8 cellular contexts compared by ENCODE assay signal in the genomic region with DNA sequence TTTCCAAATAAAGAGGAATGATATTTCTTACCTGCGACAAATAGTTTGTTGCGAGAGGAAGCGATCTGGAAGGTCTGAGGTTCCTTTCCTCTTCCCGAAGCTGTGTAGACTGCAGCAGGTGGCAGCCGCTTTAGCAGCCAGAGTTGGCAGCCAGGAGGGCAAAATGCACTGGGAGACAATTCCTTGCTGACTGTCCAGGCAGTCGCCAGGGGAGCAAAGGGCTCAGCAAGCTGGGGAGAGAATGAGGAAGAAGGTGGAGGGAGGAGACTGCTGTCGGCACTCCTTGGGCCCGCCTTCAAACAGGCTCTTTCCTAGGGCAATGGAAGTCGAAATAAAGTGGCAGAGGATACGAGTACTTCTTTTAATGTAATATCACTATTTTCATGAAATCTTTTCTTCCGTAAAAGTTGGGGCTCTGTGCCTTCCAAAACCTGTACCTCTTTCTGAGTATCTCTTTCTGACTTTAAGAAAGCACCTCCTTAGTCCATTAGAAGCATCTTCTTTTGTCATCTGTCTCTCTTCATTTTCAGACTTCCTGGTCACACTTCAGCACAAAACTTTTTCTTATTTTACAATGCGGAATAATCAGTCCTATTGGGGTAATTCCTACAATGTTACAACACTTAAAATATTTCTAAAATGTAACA. TPM values are rescaled to one million over a fixed set of nuclear protein-coding genes. Genes with fewer than 3 reads are reported as not detected.
DNase-seq lines count a peak whose midpoint lies in the region; ATAC-seq, FAIRE-seq and TF ChIP-seq lines count a peak whose summit lies in the region.

TSS of gene IL18 (minus strand) at position 220 of the 647 bp plus-strand sequence. CDS start 9,041 bp downstream, outside the sequence.

- no peak for TF ChIP-seq POLR2A in GM12892 (IDR thresholded peaks at IDR 0.05; ENCODE audit: low read depth, low read length)

- no peaks in the 10 kb centered on the region for H3K27me3 ChIP-seq in pancreas

- peak within 1 kb of the TSS in 2 of 4 donors; percentile 12 to 25 for H3K4me3 ChIP-seq in pancreas

- CTCF ChIA-PET in RWPE1 (lab: Yijun Ruan, JAX) = no interaction called here

- FAIRE-seq in GM12892 (lab: Jason Lieb, UNC) (peak; percentile 76), pancreas (lab: Jason Lieb, UNC) (no peak)

- H3K9me3 ChIP-seq in pancreas = no peaks in the 10 kb centered on the region

- no peak for TF ChIP-seq CTCF in RWPE1 (conservative IDR thresholded peaks at IDR 0.05; ENCODE audit: low read depth)
- no peak for TF ChIP-seq CTCF in pancreas (IDR thresholded peaks at IDR 0.05)

- no peaks in the 10 kb centered on the region for H3K36me3 ChIP-seq in pancreas

- whole genome bisulfite sequencing in pancreas, 2 donors = 46 to 68% methylated on average over 12 of the region's 12 CpGs

- peaks cover 0 to 13% (median 0%) of the 10 kb centered on the region in 3 donors for H3K4me1 ChIP-seq in pancreas

- ATAC-seq in pancreas (peak; percentile 60 to 95 (median 89)), GM21825 (IDR thresholded peaks at IDR 0.05; ENCODE audit: unreplicated experiment) (no peak), GM19324 (IDR thresholded peaks at IDR 0.05; ENCODE audit: low FRiP score, unreplicated experiment) (no peak)

- intact Hi-C loops in pancreas (cut with DNase I) = no loop called here

- DNase-seq in GM12892 (ENCODE audit: insufficient read length) (no peak), RWPE1 (ENCODE audit: low spot score) (peak; percentile 75), glomerular visceral epithelial cell (ENCODE audit: extremely low spot score) (peak; percentile 72), pancreas (peak; percentile 28 to 64 (median 58)), NCI-H146 (lab: John Stamatoyannopoulos, UW) (no peak)
- DNase-seq in stimulated activated CD4-positive, alpha-beta T cell treated with anti-CD3 and anti-CD28 coated beads, Interleukin-4, amount 100 ng/mL, for 24 hours = no peak

- POLR2A ChIA-PET in RWPE1 (lab: Yijun Ruan, JAX; ENCODE audit: low non-redundant PET) = interaction anchor here (1.7 kb wide), 1 partner anchor 44 kb away, joined by 7 read pairs; no protein-coding TSS in a partner anchor

- H3K27ac ChIP-seq in RWPE1 (peak within 1 kb of the TSS; percentile 86), pancreas (peak within 1 kb of the TSS in 2 of 4 donors; percentile 23 to 24)

RNA-seq across cellular contexts. Expression of gene IL18, which starts in this region (rescaled TPM):
- 1.2 TPM for polyA plus RNA-seq in GM12892 (2012; ENCODE audit: missing spikeins)
- total RNA-seq in pancreas = 10 to 100 TPM in 1 of 6 donors, 1 to 10 TPM in 4, under 1 TPM in 1; 0.83 to 12.1 (median 4.5) TPM
- polyA plus RNA-seq in pancreas = 1 to 10 TPM; 9.1 to 9.8 TPM

Comparison
In these comparisons a context has a peak if more than half of its experiments do, and no peak if none do; other contexts are left out.
1. DNase-seq: peak in RWPE1 (single experiment), glomerular visceral epithelial cell (single experiment) and pancreas (6 of 6); none in GM12892 (single experiment), stimulated activated CD4-positive, alpha-beta T cell treated with anti-CD3 and anti-CD28 coated beads, Interleukin-4, amount 100 ng/mL, for 24 hours (single experiment) and NCI-H146 (single experiment).
2. ATAC-seq: peak in pancreas (4 of 4); none in GM21825 (single experiment) and GM19324 (single experiment).